28 cellular contexts compared by ENCODE assay signal in the genomic region with DNA sequence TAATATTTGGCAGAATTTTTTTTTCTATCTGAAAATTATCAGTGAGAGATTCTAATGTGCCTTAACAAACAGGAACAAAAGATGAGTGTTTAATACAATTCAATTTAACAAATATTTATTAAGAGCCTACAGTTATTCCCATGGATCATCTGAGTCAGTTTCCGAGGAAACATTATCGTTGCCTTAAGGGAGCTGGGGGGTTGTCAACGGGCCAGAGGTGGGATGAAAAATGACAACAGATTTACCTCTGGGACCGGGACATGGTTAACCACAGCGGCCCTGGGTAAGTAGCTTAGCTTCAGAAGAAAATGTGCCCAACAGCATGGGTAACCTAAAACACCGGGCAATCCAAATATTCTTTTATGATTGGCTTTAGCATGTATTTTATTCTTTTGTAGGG.
A peak's percentile ranks its signal among the peaks of the same experiment; 100 is the strongest.
DNase-seq lines count a peak whose midpoint lies in the region; ATAC-seq and TF ChIP-seq lines count a peak whose summit lies in the region.
"Had no signal": no experiment of that assay in that cellular context is flagged by ENCODE, and none has a peak within 500 bp of the region (broad histone marks: within the 10 kb centered on the region; RNA-seq: fewer than 3 reads in every experiment).

No MANE protein-coding gene starts in this region.

- no peaks in the 10 kb centered on the region for H3K27me3 Mint-ChIP-seq in stimulated activated naive CD8-positive, alpha-beta T cell treated with anti-CD3 and anti-CD28 coated beads, Interleukin-15, Interleukin-2, amounts not matched to agents 100 ng/mL and 50 ng/mL, for 24 hours
- H3K27me3 Mint-ChIP-seq in stimulated activated naive CD8-positive, alpha-beta T cell treated with anti-CD3 and anti-CD28 coated beads, Interleukin-15, amount 100 ng/mL, for 72 hours, result no peaks in the 10 kb centered on the region
- H3K27me3 Mint-ChIP-seq in immature natural killer cell (ENCODE audit: low read depth in 3 of 3), result peaks cover 0 to 2% (median 0%) of the 10 kb centered on the region in 3 donors
- H3K27me3 Mint-ChIP-seq: T-helper 17 cell had no signal

- H3K9ac ChIP-seq in OCI-LY1 (ENCODE audit: low read length), result peak overlapping the region; percentile 75

- H3K4me1 ChIP-seq in OCI-LY1 (ENCODE audit: insufficient read depth, low read length, severe bottlenecking), result peaks cover 100% of the 10 kb centered on the region

- H3F3A ChIP-seq in OCI-LY1 (ENCODE audit: insufficient read depth, low read length), result peaks cover 9% of the 10 kb centered on the region; the same call in 1 of the 2 replicates

- H3K4me3 Mint-ChIP-seq in stimulated activated naive CD8-positive, alpha-beta T cell treated with anti-CD3 and anti-CD28 coated beads, Interleukin-15, Interleukin-2, amounts not matched to agents 100 ng/mL and 50 ng/mL, for 24 hours, result peak overlapping the region; percentile 48
- no peak overlapping the region for H3K4me3 Mint-ChIP-seq in stimulated activated naive CD8-positive, alpha-beta T cell treated with anti-CD3 and anti-CD28 coated beads, Interleukin-15, amount 100 ng/mL, for 72 hours
- peak overlapping the region; percentile 74 to 93 (median 85) for H3K4me3 Mint-ChIP-seq in immature natural killer cell
- H3K4me3 Mint-ChIP-seq: activated CD8-positive, alpha-beta T cell treated with anti-CD3 and anti-CD28 coated beads, Interleukin-2, amount 10 ng/mL, durations not matched to agents 7 days and 5 days; GM23338; T-helper 17 cell had no signal

- TF ChIP-seq CTCF in OCI-LY1 (IDR thresholded peaks at IDR 0.05; ENCODE audit: low read length), result no peak

- H4K20me1 ChIP-seq in OCI-LY1 (ENCODE audit: insufficient read depth, low read length), result no peaks in the 10 kb centered on the region

- peak overlapping the region; percentile 75 for H3K27ac Mint-ChIP-seq in stimulated activated naive CD8-positive, alpha-beta T cell treated with anti-CD3 and anti-CD28 coated beads, Interleukin-15, Interleukin-2, amounts not matched to agents 100 ng/mL and 50 ng/mL, for 24 hours
- no peak overlapping the region for H3K27ac Mint-ChIP-seq in stimulated activated naive CD8-positive, alpha-beta T cell treated with anti-CD3 and anti-CD28 coated beads, Interleukin-15, amount 100 ng/mL, for 72 hours
- H3K27ac Mint-ChIP-seq in immature natural killer cell, result peak overlapping the region; percentile 94 to 99 (median 98)
- H3K27ac Mint-ChIP-seq: activated CD8-positive, alpha-beta T cell treated with anti-CD3 and anti-CD28 coated beads, Interleukin-2, amount 10 ng/mL, durations not matched to agents 7 days and 5 days; GM23338; T-helper 17 cell had no signal

- no peak for DNase-seq in stimulated activated naive CD8-positive, alpha-beta T cell treated with anti-CD3 and anti-CD28 coated beads, Interleukin-15, amount 100 ng/mL, for 72 hours
- DNase-seq in immature natural killer cell, result no peak
- no peak for DNase-seq in H7
- DNase-seq: activated CD4-positive, alpha-beta T cell treated with anti-CD3 and anti-CD28 coated beads for 1 hour; activated CD8-positive, alpha-beta T cell treated with anti-CD3 and anti-CD28 coated beads, Interleukin-2, amount 10 ng/mL, durations not matched to agents 7 days and 5 days; amygdala; Caco-2; DND-41; effector CD8-positive, alpha-beta T cell; glutamatergic neuron; islet precursor cell; KBM-7; left ventricle myocardium superior; NCI-H1417 treated with DMSO at 0.1 percent for 48 hours; NCI-H2081 treated with DMSO at 0.1 percent for 48 hours; occipital lobe; psoas muscle; stomach; T-helper 17 cell had no signal

- ATAC-seq in stimulated activated naive CD8-positive, alpha-beta T cell treated with anti-CD3 and anti-CD28 coated beads, Interleukin-15, amount 100 ng/mL, for 72 hours, result no peak
- ATAC-seq in GM18861 (IDR thresholded peaks at IDR 0.05; ENCODE audit: unreplicated experiment) (no peak), HG02870 (IDR thresholded peaks at IDR 0.05; ENCODE audit: unreplicated experiment) (no peak)
- ATAC-seq: activated CD8-positive, alpha-beta T cell treated with anti-CD3 and anti-CD28 coated beads, Interleukin-2, amount 10 ng/mL, durations not matched to agents 7 days and 5 days; GM23338; left ventricle myocardium superior; psoas muscle; T-helper 17 cell had no signal

- peaks cover 62% of the 10 kb centered on the region for H3K4me1 Mint-ChIP-seq in stimulated activated naive CD8-positive, alpha-beta T cell treated with anti-CD3 and anti-CD28 coated beads, Interleukin-15, Interleukin-2, amounts not matched to agents 100 ng/mL and 50 ng/mL, for 24 hours (ENCODE audit: low read depth)
- no peaks in the 10 kb centered on the region for H3K4me1 Mint-ChIP-seq in stimulated activated naive CD8-positive, alpha-beta T cell treated with anti-CD3 and anti-CD28 coated beads, Interleukin-15, amount 100 ng/mL, for 72 hours
- H3K4me1 Mint-ChIP-seq in immature natural killer cell, result peaks cover 99 to 100% of the 10 kb centered on the region in 2 donors
- H3K4me1 Mint-ChIP-seq: T-helper 17 cell had no signal

- no peaks in the 10 kb centered on the region for H3K27me3 ChIP-seq in OCI-LY1 (ENCODE audit: insufficient read depth, low read length)
- H3K27me3 ChIP-seq in H7 (ENCODE audit: control insufficient read depth, insufficient read depth, low read length), result no peaks in the 10 kb centered on the region
- H3K27me3 ChIP-seq: stomach, tibial nerve had no signal

- no peak overlapping the region for H3K4me3 ChIP-seq in OCI-LY1 (ENCODE audit: low read depth, low read length, poor library complexity, severe bottlenecking)
- no peak overlapping the region for H3K4me3 ChIP-seq in H7 (ENCODE audit: insufficient read depth, low read depth, low read length)
- H3K4me3 ChIP-seq: GM23338, psoas muscle, stomach, tibial nerve had no signal

- H3K9me3 ChIP-seq in OCI-LY1 (ENCODE audit: low read length), result no peaks in the 10 kb centered on the region
- H3K9me3 ChIP-seq: Caco-2, psoas muscle, stomach, tibial nerve had no signal

- peak overlapping the region; percentile 98 for H3K27ac ChIP-seq in OCI-LY1 (ENCODE audit: low read depth, low read length, poor library complexity, severe bottlenecking)
- H3K27ac ChIP-seq: C4-2B, epithelial cell of prostate, psoas muscle, RWPE1, stomach had no signal

- H3K4me2 ChIP-seq in OCI-LY1 (ENCODE audit: low read length), result peak overlapping the region; percentile 50
- H3K4me2 ChIP-seq: GM23338 had no signal

- no peaks in the 10 kb centered on the region for H3K9me3 Mint-ChIP-seq in stimulated activated naive CD8-positive, alpha-beta T cell treated with anti-CD3 and anti-CD28 coated beads, Interleukin-15, Interleukin-2, amounts not matched to agents 100 ng/mL and 50 ng/mL, for 24 hours
- no peaks in the 10 kb centered on the region for H3K9me3 Mint-ChIP-seq in stimulated activated naive CD8-positive, alpha-beta T cell treated with anti-CD3 and anti-CD28 coated beads, Interleukin-15, amount 100 ng/mL, for 72 hours
- H3K9me3 Mint-ChIP-seq in immature natural killer cell, result no peaks in the 10 kb centered on the region
- H3K9me3 Mint-ChIP-seq: GM23338 had no signal

- H3K36me3 Mint-ChIP-seq in stimulated activated naive CD8-positive, alpha-beta T cell treated with anti-CD3 and anti-CD28 coated beads, Interleukin-15, Interleukin-2, amounts not matched to agents 100 ng/mL and 50 ng/mL, for 24 hours (ENCODE audit: low read depth), result peaks cover 4% of the 10 kb centered on the region
- peaks cover 0 to 4% (median 0%) of the 10 kb centered on the region in 3 donors for H3K36me3 Mint-ChIP-seq in immature natural killer cell

- no peaks in the 10 kb centered on the region for H3K79me2 ChIP-seq in OCI-LY1 (ENCODE audit: insufficient read depth, low read length)

- H3K36me3 ChIP-seq in OCI-LY1 (ENCODE audit: insufficient read depth, low read length) (no peaks in the 10 kb centered on the region), H7 (replicated peaks; ENCODE audit: control insufficient read depth, insufficient read depth, low read length) (no peaks in the 10 kb centered on the region)
- H3K36me3 ChIP-seq: stomach, tibial nerve had no signal

- H2AFZ ChIP-seq in OCI-LY1 (ENCODE audit: low read length), result no peak overlapping the region

- no peaks in the 10 kb centered on the region for H3K9me2 ChIP-seq in OCI-LY1 (ENCODE audit: low read depth, low read length)

Comparison
In these comparisons a context has a peak if more than half of its experiments do, and no peak if none do; other contexts are left out.
1. H3K27ac Mint-ChIP-seq: peak in stimulated activated naive CD8-positive, alpha-beta T cell treated with anti-CD3 and anti-CD28 coated beads, Interleukin-15, Interleukin-2, amounts not matched to agents 100 ng/mL and 50 ng/mL, for 24 hours (single experiment) and immature natural killer cell (6 of 6); none in stimulated activated naive CD8-positive, alpha-beta T cell treated with anti-CD3 and anti-CD28 coated beads, Interleukin-15, amount 100 ng/mL, for 72 hours (0 of 2).
2. H3K4me3 Mint-ChIP-seq: peak in stimulated activated naive CD8-positive, alpha-beta T cell treated with anti-CD3 and anti-CD28 coated beads, Interleukin-15, Interleukin-2, amounts not matched to agents 100 ng/mL and 50 ng/mL, for 24 hours (single experiment) and immature natural killer cell (5 of 5); none in stimulated activated naive CD8-positive, alpha-beta T cell treated with anti-CD3 and anti-CD28 coated beads, Interleukin-15, amount 100 ng/mL, for 72 hours (0 of 2).